In the genomic region with DNA sequence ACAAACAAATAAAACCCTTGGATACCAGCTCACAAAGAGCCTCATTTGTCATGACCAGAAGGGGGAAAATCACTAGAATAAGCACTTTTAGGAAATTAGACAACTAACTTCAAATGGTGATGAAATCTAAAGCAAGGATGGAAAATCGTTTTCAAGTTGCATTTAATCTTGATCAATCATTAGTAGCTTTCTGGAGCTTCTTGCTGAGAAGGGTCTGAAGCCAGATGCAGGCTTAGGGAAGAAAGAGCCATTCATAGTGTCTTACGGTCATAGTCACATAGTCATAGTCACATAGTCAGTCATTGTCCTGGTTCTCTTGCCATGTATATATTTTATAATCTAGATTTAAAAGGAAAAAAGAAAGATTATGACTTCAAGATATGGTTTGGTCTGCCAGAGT, we compare ENCODE assay signal across 24 cellular contexts.
"Had no signal": no experiment of that assay in that cellular context is flagged by ENCODE, and none has a peak within 500 bp of the region (broad histone marks: within the 10 kb centered on the region; RNA-seq: fewer than 3 reads in every experiment).

No MANE protein-coding gene starts in this region.

- H3K4me3 ChIP-seq: coronary artery, gastroesophageal sphincter, left ventricle myocardium inferior, lower lobe of right lung, mucosa of descending colon, psoas muscle, spleen, suprapubic skin, thyroid gland, upper lobe of left lung, vagina had no signal

- H3K9me3 ChIP-seq: gastroesophageal sphincter, left ventricle myocardium inferior, lower lobe of right lung, mucosa of descending colon, psoas muscle, spleen, suprapubic skin, thyroid gland, upper lobe of left lung, vagina had no signal

- H3K4me1 ChIP-seq: gastroesophageal sphincter, left ventricle myocardium inferior, lower lobe of right lung, parathyroid adenoma, psoas muscle, spleen, suprapubic skin, thyroid gland, upper lobe of left lung, vagina had no signal

- ATAC-seq: esophagus mucosa; gastroesophageal sphincter; left cardiac atrium; lower lobe of right lung; mucosa of descending colon; natural killer cell treated with Interleukin-12 subunit alpha and Interleukin-12 subunit beta and Interleukin-15 and Interleukin-18, amount 100 ng/mL, for 72 hours; psoas muscle; sciatic nerve; stimulated activated naive B cell treated with anti-CD40 and anti-IgM and Interleukin-4, amounts not matched to agents 10 μg/mL and 1 μg/mL and 100 μg/mL, for 72 hours; stimulated activated naive CD8-positive, alpha-beta T cell treated with anti-CD3 and anti-CD28 coated beads, Interleukin-15, amount 100 ng/mL, for 72 hours had no signal

- H3K27me3 ChIP-seq: gastroesophageal sphincter, spleen, suprapubic skin, thyroid gland, upper lobe of left lung, vagina had no signal

- H3K36me3 Mint-ChIP-seq: immature natural killer cell; natural killer cell treated with Interleukin-12 subunit alpha and Interleukin-12 subunit beta and Interleukin-15 and Interleukin-18, amount 100 ng/mL, for 72 hours; stimulated activated naive B cell treated with anti-CD40 and anti-IgM and Interleukin-4, amounts not matched to agents 10 μg/mL and 1 μg/mL and 100 μg/mL, for 72 hours had no signal

- H3K4me3 Mint-ChIP-seq: immature natural killer cell; natural killer cell treated with Interleukin-12 subunit alpha and Interleukin-12 subunit beta and Interleukin-15 and Interleukin-18, amount 100 ng/mL, for 72 hours; stimulated activated naive B cell treated with anti-CD40 and anti-IgM and Interleukin-4, amounts not matched to agents 10 μg/mL and 1 μg/mL and 100 μg/mL, for 72 hours; stimulated activated naive CD8-positive, alpha-beta T cell treated with anti-CD3 and anti-CD28 coated beads, Interleukin-15, amount 100 ng/mL, for 72 hours had no signal

- H3K4me1 Mint-ChIP-seq: immature natural killer cell; stimulated activated naive CD8-positive, alpha-beta T cell treated with anti-CD3 and anti-CD28 coated beads, Interleukin-15, amount 100 ng/mL, for 72 hours had no signal

- H3K27ac ChIP-seq: coronary artery, gastroesophageal sphincter, left ventricle myocardium inferior, lower lobe of right lung, parathyroid adenoma, psoas muscle, spleen, suprapubic skin, thyroid gland, upper lobe of left lung, vagina had no signal

- H3K36me3 ChIP-seq: gastroesophageal sphincter, left ventricle myocardium inferior, lower lobe of right lung, spleen, suprapubic skin, thyroid gland, upper lobe of left lung, vagina had no signal

- H2AFZ ChIP-seq: parathyroid adenoma had no signal

- H3K27me3 Mint-ChIP-seq: natural killer cell treated with Interleukin-12 subunit alpha and Interleukin-12 subunit beta and Interleukin-15 and Interleukin-18, amount 100 ng/mL, for 72 hours; stimulated activated naive B cell treated with anti-CD40 and anti-IgM and Interleukin-4, amounts not matched to agents 10 μg/mL and 1 μg/mL and 100 μg/mL, for 72 hours; stimulated activated naive CD8-positive, alpha-beta T cell treated with anti-CD3 and anti-CD28 coated beads, Interleukin-15, amount 100 ng/mL, for 72 hours had no signal

- H3K27ac Mint-ChIP-seq: immature natural killer cell; natural killer cell treated with Interleukin-12 subunit alpha and Interleukin-12 subunit beta and Interleukin-15 and Interleukin-18, amount 100 ng/mL, for 72 hours; stimulated activated naive B cell treated with anti-CD40 and anti-IgM and Interleukin-4, amounts not matched to agents 10 μg/mL and 1 μg/mL and 100 μg/mL, for 72 hours had no signal

- H3K9ac ChIP-seq: parathyroid adenoma had no signal

- DNase-seq: effector memory CD4-positive, alpha-beta T cell; immature natural killer cell; kidney; left cardiac atrium; left ventricle myocardium inferior; lower lobe of right lung; mucosa of descending colon; psoas muscle; spleen; stimulated activated CD4-positive, alpha-beta T cell treated with anti-CD3 and anti-CD28 coated beads, Interleukin-15, amount 100 ng/mL, for 24 hours; stimulated activated CD4-positive, alpha-beta T cell treated with anti-CD3 and anti-CD28 coated beads, Interleukin-1b, Interleukin-23, amount 100 ng/mL, for 48 hours; stimulated activated CD4-positive, alpha-beta T cell treated with anti-CD3 and anti-CD28 coated beads, Interleukin-4, amount 100 ng/mL, for 24 hours; stimulated activated naive B cell treated with anti-CD40 and anti-IgM and Interleukin-4, amounts not matched to agents 10 μg/mL and 1 μg/mL and 100 μg/mL, for 72 hours; stimulated activated naive CD8-positive, alpha-beta T cell treated with anti-CD3 and anti-CD28 coated beads, Interleukin-15, amount 100 ng/mL, for 72 hours; thyroid gland; upper lobe of left lung had no signal
